ENCODE assay signal across 16 cellular contexts in genomic region chr20:58633161-58634035, GRCh38.
"Had no signal": no experiment of that assay in that cellular context is flagged by ENCODE, and none has a peak within 500 bp of the region (broad histone marks: within the 10 kb centered on the region; RNA-seq: fewer than 3 reads in every experiment).

No MANE protein-coding gene starts in this region.

- H3K9ac ChIP-seq: parathyroid adenoma had no signal

- H3K4me3 ChIP-seq: adrenal gland, gastrocnemius medialis, heart right ventricle, lung had no signal

- H3K79me2 ChIP-seq: parathyroid adenoma had no signal

- H3K9me3 Mint-ChIP-seq: T-helper 1 cell treated with Interleukin-12 subunit alpha and Interleukin-12 subunit beta and Interleukin-4 antibody, amounts not matched to agents 30 μg/mL and 1 μg/mL, for 36 hours; type B pancreatic cell; WTC11 had no signal

- H3K27ac ChIP-seq: adrenal gland, gastrocnemius medialis, heart right ventricle, parathyroid adenoma had no signal

- H3K4me3 Mint-ChIP-seq: activated CD8-positive, alpha-beta memory T cell treated with anti-CD3 and anti-CD28 coated beads, Interleukin-2, amount 10 ng/mL, durations not matched to agents 7 days and 5 days; T-helper 1 cell treated with Interleukin-12 subunit alpha and Interleukin-12 subunit beta and Interleukin-4 antibody, amounts not matched to agents 30 μg/mL and 1 μg/mL, for 36 hours; type B pancreatic cell; WTC11 had no signal

- ATAC-seq: activated CD8-positive, alpha-beta memory T cell treated with anti-CD3 and anti-CD28 coated beads, Interleukin-2, amount 10 ng/mL, durations not matched to agents 7 days and 5 days; gastrocnemius medialis; left colon; SK-N-SH treated with all-trans-retinoic acid at 6 μM for 48 hours; WTC11 had no signal

- H2AFZ ChIP-seq: parathyroid adenoma had no signal

- H3K27ac Mint-ChIP-seq: activated CD8-positive, alpha-beta memory T cell treated with anti-CD3 and anti-CD28 coated beads, Interleukin-2, amount 10 ng/mL, durations not matched to agents 7 days and 5 days; T-helper 1 cell treated with Interleukin-12 subunit alpha and Interleukin-12 subunit beta and Interleukin-4 antibody, amounts not matched to agents 30 μg/mL and 1 μg/mL, for 36 hours; type B pancreatic cell; WTC11 had no signal

- H3K9me3 ChIP-seq: adrenal gland, gastrocnemius medialis, heart right ventricle had no signal

- H3K36me3 Mint-ChIP-seq: activated CD8-positive, alpha-beta memory T cell treated with anti-CD3 and anti-CD28 coated beads, Interleukin-2, amount 10 ng/mL, durations not matched to agents 7 days and 5 days; type B pancreatic cell; WTC11 had no signal

- H3K27me3 ChIP-seq: adrenal gland, gastrocnemius medialis had no signal

- H3K36me3 ChIP-seq: adrenal gland, gastrocnemius medialis, heart right ventricle had no signal

- DNase-seq: activated CD4-positive, alpha-beta T cell treated with anti-CD3 and anti-CD28 coated beads, Interleukin-2, amount 50 U/mL, for 1 hour; activated CD8-positive, alpha-beta memory T cell treated with anti-CD3 and anti-CD28 coated beads, Interleukin-2, amount 10 ng/mL, durations not matched to agents 7 days and 5 days; activated gamma-delta T cell treated with Interleukin-2 at 50 U/mL for 16 hours; activated T-cell treated with anti-CD3 and anti-CD28 coated beads, Interleukin-2, amount 50 U/mL, for 1 hour; adrenal gland; erythroblast; gastrocnemius medialis; heart right ventricle; left colon; stimulated activated CD4-positive, alpha-beta T cell treated with anti-CD3 and anti-CD28 coated beads, Interleukin-4, amount 100 ng/mL, for 1 hour had no signal

- H3K4me1 ChIP-seq: adrenal gland, parathyroid adenoma had no signal
